In the genomic region with DNA sequence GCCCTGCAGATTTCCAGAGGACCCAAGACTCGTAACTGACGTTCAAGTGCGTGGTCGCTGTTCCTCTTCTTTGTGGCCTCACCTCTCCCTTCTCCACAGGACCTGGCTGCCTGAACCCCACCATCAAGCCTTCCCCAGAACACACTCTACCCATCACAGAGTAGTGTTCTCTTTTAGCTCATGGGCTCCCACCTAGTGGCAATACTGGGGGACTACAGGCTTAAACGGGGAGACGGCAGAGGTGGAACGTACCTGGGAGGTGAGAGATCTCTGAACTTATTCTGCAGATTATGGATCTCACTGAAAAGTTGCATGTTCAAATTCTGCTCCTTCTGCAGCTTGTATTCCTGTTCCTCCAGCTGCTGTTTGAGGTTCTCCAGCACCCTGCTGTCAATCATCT, we compare ENCODE assay signal across 8 cellular contexts.
DNase-seq lines count a peak whose midpoint lies in the region; ATAC-seq and TF ChIP-seq lines count a peak whose summit lies in the region.

No MANE protein-coding gene starts in this region.

- intact Hi-C loops in CD8-positive, alpha-beta T cell (cut with DNase I, micrococcal nuclease), result no loop called here

- 83 to 85% methylated on average over 7 of the region's 7 CpGs for WGBS in GM23248 (ENCODE audit: low coverage in 1 of 2, low lambda C conversion rate in 2 of 2, missing lambda C conversion rate in 2 of 2), 2 experiments

- no peaks in the 10 kb centered on the region for H4K20me1 ChIP-seq in GM23248 (ENCODE audit: insufficient read depth)

- no peaks in the 10 kb centered on the region for H3K4me1 ChIP-seq in CD8-positive, alpha-beta T cell (ENCODE audit: insufficient read depth, low read length)
- H3K4me1 ChIP-seq in GM23248 (ENCODE audit: insufficient read depth) (peaks cover 50% of the 10 kb centered on the region), NT2/D1 (ENCODE audit: insufficient read depth, insufficient read length) (no peaks in the 10 kb centered on the region)

- no peak overlapping the region for H3K27ac ChIP-seq in CD8-positive, alpha-beta T cell (ENCODE audit: low read depth, low read length)
- no peak overlapping the region for H3K27ac ChIP-seq in GM23248

- no peak overlapping the region for H3K9ac ChIP-seq in GM23248
- H3K9ac ChIP-seq in NT2/D1 (ENCODE audit: insufficient read length, low read depth), result no peak overlapping the region

- no peak for ATAC-seq in CD8-positive, alpha-beta T cell
- ATAC-seq in stimulated activated naive CD8-positive, alpha-beta T cell treated with anti-CD3 and anti-CD28 coated beads, Interleukin-15, Interleukin-2, amounts not matched to agents 100 U/mL and 50 U/mL, for 24 hours, result peak; percentile 64
- ATAC-seq in HG03432 (IDR thresholded peaks at IDR 0.05; ENCODE audit: unreplicated experiment), result no peak

- CTCF ChIA-PET in CD8-positive, alpha-beta T cell (lab: Charles Lee), result interaction anchor here (0.9 to 1.5 kb wide), 2 partner anchors 9 to 438 kb away, joined by 3 read pairs; no protein-coding TSS in a partner anchor

- peaks cover 94% of the 10 kb centered on the region for H3K36me3 Mint-ChIP-seq in CD8-positive, alpha-beta T cell

- no peaks in the 10 kb centered on the region for H3K9me3 Mint-ChIP-seq in CD8-positive, alpha-beta T cell

- H3K4me3 Mint-ChIP-seq in CD8-positive, alpha-beta T cell, result no peak overlapping the region

- no peak for TF ChIP-seq POLR2A in erythroblast (IDR thresholded peaks at IDR 0.05; ENCODE audit: low read length)

- H2AFZ ChIP-seq in GM23248, result no peak overlapping the region

- in situ Hi-C loops in GM23248 (cut with MboI), result no loop called here

- H3K4me2 ChIP-seq in GM23248 (ENCODE audit: unreplicated experiment), result no peak overlapping the region

- peaks cover 10% of the 10 kb centered on the region for H3K79me2 ChIP-seq in GM23248 (ENCODE audit: insufficient read depth)

- peaks cover 49% of the 10 kb centered on the region for H3F3A ChIP-seq in GM23248 (ENCODE audit: insufficient read depth)

- no peaks in the 10 kb centered on the region for H3K27me3 ChIP-seq in CD8-positive, alpha-beta T cell (ENCODE audit: insufficient read depth, low read length)
- H3K27me3 ChIP-seq in GM23248 (replicated peaks; ENCODE audit: insufficient read depth) (no peaks in the 10 kb centered on the region), NT2/D1 (ENCODE audit: insufficient read depth, insufficient read length) (no peaks in the 10 kb centered on the region)

- peaks cover 25% of the 10 kb centered on the region for H3K36me3 ChIP-seq in CD8-positive, alpha-beta T cell (ENCODE audit: insufficient read depth, low read length)
- H3K36me3 ChIP-seq in GM23248 (ENCODE audit: low read depth) (peaks cover 26% of the 10 kb centered on the region; the same call in 1 of the 2 replicates), NT2/D1 (ENCODE audit: insufficient read depth, insufficient read length, low read length) (peaks cover 78% of the 10 kb centered on the region)

- H3K4me3 ChIP-seq in CD8-positive, alpha-beta T cell (ENCODE audit: low read depth, low read length), result no peak overlapping the region
- H3K4me3 ChIP-seq in GM23248 (no peak overlapping the region), NT2/D1 (ENCODE audit: insufficient read length, low read depth) (no peak overlapping the region)

- H3K4me1 Mint-ChIP-seq in CD8-positive, alpha-beta T cell (ENCODE audit: low read depth), result no peaks in the 10 kb centered on the region

- no peak for DNase-seq in CD8-positive, alpha-beta T cell
- DNase-seq in GM23248, result peak; percentile 33
- peak; percentile 11 for DNase-seq in NT2/D1 (ENCODE audit: low read depth, low spot score)
- DNase-seq in erythroblast (lab: John Stamatoyannopoulos, UW), result peak; percentile 16 to 39
- DNase-seq in stimulated activated naive CD8-positive, alpha-beta T cell treated with anti-CD3 and anti-CD28 coated beads, Interleukin-15, Interleukin-2, amounts not matched to agents 100 U/mL and 50 U/mL, for 24 hours, result peak; percentile 14
- no peak for DNase-seq in stimulated activated naive CD4-positive, alpha-beta T cell (lab: John Stamatoyannopoulos, UW)
- DNase-seq in ureter (ENCODE audit: low spot score), result no peak

- no peaks in the 10 kb centered on the region for H3K9me3 ChIP-seq in CD8-positive, alpha-beta T cell (ENCODE audit: low read length)
- no peaks in the 10 kb centered on the region for H3K9me3 ChIP-seq in GM23248 (ENCODE audit: low read depth)
- H3K9me3 ChIP-seq in NT2/D1 (ENCODE audit: insufficient read depth, low read length), result no peaks in the 10 kb centered on the region

- no peaks in the 10 kb centered on the region for H3K9me2 ChIP-seq in GM23248 (ENCODE audit: insufficient read depth)

- no peak overlapping the region for H3K27ac Mint-ChIP-seq in CD8-positive, alpha-beta T cell

- H3K27me3 Mint-ChIP-seq in CD8-positive, alpha-beta T cell (ENCODE audit: low read depth), result no peaks in the 10 kb centered on the region

- POLR2A ChIA-PET in CD8-positive, alpha-beta T cell (lab: Charles Lee), result no interaction called here

- TF ChIP-seq CTCF in CD8-positive, alpha-beta T cell (IDR thresholded peaks at IDR 0.05), result peak; percentile 31

Comparison
In these comparisons a context has a peak if more than half of its experiments do, and no peak if none do; other contexts are left out.
1. DNase-seq: peak in GM23248 (single experiment), NT2/D1 (single experiment), erythroblast (2 of 2) and stimulated activated naive CD8-positive, alpha-beta T cell treated with anti-CD3 and anti-CD28 coated beads, Interleukin-15, Interleukin-2, amounts not matched to agents 100 U/mL and 50 U/mL, for 24 hours (single experiment); none in CD8-positive, alpha-beta T cell (0 of 7), stimulated activated naive CD4-positive, alpha-beta T cell (0 of 6) and ureter (single experiment).